ENCODE assay signal across 12 cellular contexts in the genomic region with DNA sequence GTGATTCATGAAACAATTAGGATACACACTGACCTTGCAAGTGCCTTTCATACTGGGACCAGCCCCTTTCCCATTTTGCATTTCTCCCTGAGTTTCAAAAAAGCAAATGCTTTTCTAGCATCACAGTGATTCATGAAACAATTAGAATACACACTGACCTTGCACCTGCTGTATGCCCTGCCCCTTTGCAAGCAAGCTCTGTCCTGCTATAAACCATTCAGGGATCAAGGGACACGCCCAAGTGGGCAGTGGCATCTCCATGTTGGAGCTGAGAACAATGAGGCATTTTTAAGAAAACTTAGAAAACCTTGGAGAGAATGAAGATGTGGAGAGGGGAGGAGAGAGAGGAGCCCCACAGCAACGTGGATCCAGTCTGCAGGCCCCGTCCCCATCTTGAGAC. TPM values are rescaled to one million over a fixed set of nuclear protein-coding genes. Genes with fewer than 3 reads are reported as not detected.
"Had no signal": no experiment of that assay in that cellular context is flagged by ENCODE, and none has a peak within 500 bp of the region (broad histone marks: within the 10 kb centered on the region; RNA-seq: fewer than 3 reads in every experiment).

No MANE protein-coding gene starts in this region.

RNA-seq across cellular contexts. Expression of gene NBPF6, which starts 13.8 kb away (rescaled TPM):
- total RNA-seq: stomach, subcutaneous adipose tissue, suprapubic skin, temporal lobe, thoracic aorta, thyroid gland, upper lobe of left lung, upper lobe of right lung, ureter, urinary bladder, uterus, vagina had no signal
